8 cellular contexts compared by ENCODE assay signal in the genomic region with DNA sequence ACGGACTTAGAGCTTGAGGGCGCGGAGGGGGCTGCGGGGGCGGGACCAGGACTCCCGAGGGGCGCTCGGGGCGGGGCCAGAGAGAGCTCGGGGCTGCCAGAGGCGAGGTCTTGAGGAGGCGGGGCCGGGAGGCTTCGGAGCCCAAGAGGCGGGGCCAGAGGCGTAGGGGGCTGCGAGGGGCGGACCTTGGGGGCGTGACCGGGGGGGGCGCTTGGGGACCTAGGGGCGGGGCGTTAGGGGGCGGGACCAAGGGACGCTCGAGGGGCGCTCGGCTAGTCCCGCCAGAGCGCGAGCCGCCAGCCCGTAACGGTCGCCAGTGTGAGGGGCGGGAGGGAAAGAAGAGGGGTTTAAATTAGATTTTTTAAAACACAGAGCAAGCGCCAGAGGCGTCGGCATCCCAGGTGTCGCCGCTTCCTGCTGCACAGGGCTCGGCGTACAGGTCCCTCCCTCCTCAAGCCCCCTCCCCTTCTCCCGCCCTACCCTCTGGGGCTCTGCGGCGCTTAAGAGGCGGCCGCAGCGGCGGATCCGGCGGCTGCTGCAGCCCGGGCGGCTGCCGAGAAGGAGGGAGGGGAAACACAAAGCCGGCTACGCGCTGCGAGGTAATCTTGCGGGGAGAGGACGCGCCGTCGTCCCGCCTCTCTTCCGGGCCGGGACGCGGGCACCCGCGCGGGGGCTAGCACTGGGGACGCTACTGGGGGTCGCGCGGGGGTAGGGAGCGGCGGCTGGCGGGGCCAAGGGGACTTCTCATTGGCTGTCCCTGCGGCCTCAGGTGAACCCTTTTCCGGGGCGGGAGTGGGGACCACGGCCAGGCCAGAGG. TPM values are rescaled to one million over a fixed set of nuclear protein-coding genes. Genes with fewer than 3 reads are reported as not detected.
DNase-seq lines count a peak whose midpoint lies in the region; ATAC-seq, FAIRE-seq and TF ChIP-seq lines count a peak whose summit lies in the region.

Gene ADD3, plus strand, starts transcription at position 284 of the 817 bp plus-strand sequence. CDS start 92,670 bp downstream, outside the sequence.

- H3K9me3 ChIP-seq in BLaER1 treated with 17β-estradiol and CSF1 and Interleukin-3, amounts not matched to agents 10 nM and 100 nM (replicated peaks in 1 of 11) = no peaks in the 10 kb centered on the region

- intact Hi-C loops in dorsolateral prefrontal cortex (cut with DNase I) (loop anchor here (1.0 to 10.0 kb wide), 8 partner anchors 69 to 217 kb away; partner anchors contain the start of genes XPNPEP1 (in 2 of the 2) and MXI1 (in 1 of the 2)), lower leg skin (cut with DNase I; ENCODE audit: low total_unique reads) (no loop called here)

- H3K27me3 ChIP-seq in BLaER1 treated with 17β-estradiol and CSF1 and Interleukin-3, amounts not matched to agents 10 nM and 100 nM = no peaks in the 10 kb centered on the region
- no peaks in the 10 kb centered on the region for H3K27me3 ChIP-seq in dorsolateral prefrontal cortex

- DNase-seq in GM19239 (ENCODE audit: insufficient read length, low spot score) = peak; percentile 71
- peak; percentile 98 for DNase-seq in NCI-H82 (lab: John Stamatoyannopoulos, UW)
- peak; percentile 89 for DNase-seq in activated CD4-positive, alpha-beta memory T cell treated with anti-CD3 and anti-CD28 coated beads, Interleukin-2, amount 10 ng/mL, durations not matched to agents 7 days and 5 days
- peak; percentile 90 to 98 (median 94) for DNase-seq in dorsolateral prefrontal cortex
- DNase-seq in lower leg skin (ENCODE audit: low spot score in 2 of 2) = peak; percentile 93 to 99
- DNase-seq in stimulated activated CD4-positive, alpha-beta T cell treated with anti-CD3 and anti-CD28 coated beads, Interleukin-4, amount 100 ng/mL, for 48 hours (ENCODE audit: low read depth in 2 of 2) = peak; percentile 85 to 86

- H3K27ac Mint-ChIP-seq in activated CD4-positive, alpha-beta memory T cell treated with anti-CD3 and anti-CD28 coated beads, Interleukin-2, amount 10 ng/mL, durations not matched to agents 7 days and 5 days = peak within 1 kb of the TSS; percentile 88

- peak within 1 kb of the TSS; percentile 92 to 97 (median 94) for H3K9ac ChIP-seq in BLaER1 treated with 17β-estradiol and CSF1 and Interleukin-3, amounts not matched to agents 10 nM and 100 nM

- POLR2A ChIA-PET in activated CD4-positive, alpha-beta memory T cell treated with anti-CD3 and anti-CD28 coated beads, Interleukin-2, amount 10 ng/mL, durations not matched to agents 7 days and 5 days (lab: Charles Lee) = interaction anchor here (0.7 to 11.5 kb wide), 21 partner anchors 12 to 853 kb away, joined by 3 to 446 read pairs (median 4); no protein-coding TSS in a partner anchor

- H3K27ac ChIP-seq in BLaER1 treated with 17β-estradiol and CSF1 and Interleukin-3, amounts not matched to agents 10 nM and 100 nM = peak within 1 kb of the TSS; percentile 78 to 97 (median 94)
- H3K27ac ChIP-seq in dorsolateral prefrontal cortex = peak within 1 kb of the TSS; percentile 84 to 99 (median 97)

- no peaks in the 10 kb centered on the region for H3K9me3 Mint-ChIP-seq in activated CD4-positive, alpha-beta memory T cell treated with anti-CD3 and anti-CD28 coated beads, Interleukin-2, amount 10 ng/mL, durations not matched to agents 7 days and 5 days

- H4K20me1 ChIP-seq in BLaER1 treated with 17β-estradiol and CSF1 and Interleukin-3, amounts not matched to agents 10 nM and 100 nM = peaks cover 0 to 42% (median 19%) of the 10 kb centered on the region in 11 experiments; a peak in 18 of 22 replicates

- peak within 1 kb of the TSS; percentile 91 to 99 (median 96) for H3K4me3 ChIP-seq in BLaER1 treated with 17β-estradiol and CSF1 and Interleukin-3, amounts not matched to agents 10 nM and 100 nM
- peak within 1 kb of the TSS; percentile 73 to 99 (median 94) for H3K4me3 ChIP-seq in dorsolateral prefrontal cortex
- peak within 1 kb of the TSS; percentile 93 for H3K4me3 ChIP-seq in lower leg skin (ENCODE audit: low read depth, poor library complexity, severe bottlenecking)

- no peak for TF ChIP-seq POLR2A in lower leg skin (IDR thresholded peaks at IDR 0.05)

- ATAC-seq in HG03442 (IDR thresholded peaks at IDR 0.05; ENCODE audit: unreplicated experiment) = peak; percentile 49

- no peak within 1 kb of the TSS for H3K4me3 Mint-ChIP-seq in activated CD4-positive, alpha-beta memory T cell treated with anti-CD3 and anti-CD28 coated beads, Interleukin-2, amount 10 ng/mL, durations not matched to agents 7 days and 5 days

- peak in 8 of 56 donors; percentile 3 to 23 (median 12) for TF ChIP-seq CTCF in dorsolateral prefrontal cortex (IDR thresholded peaks at IDR 0.05 in 54 of 56, conservative IDR thresholded peaks at IDR 0.05 in 2 of 56; ENCODE audit: low read depth in 1 of 56, partially characterized antibody in 56 of 56)
- no peak for TF ChIP-seq CTCF in lower leg skin (IDR thresholded peaks at IDR 0.05)

- peak; percentile 70 for FAIRE-seq in GM19239 (lab: Jason Lieb, UNC)

- peaks cover 7% of the 10 kb centered on the region for H3K36me3 Mint-ChIP-seq in activated CD4-positive, alpha-beta memory T cell treated with anti-CD3 and anti-CD28 coated beads, Interleukin-2, amount 10 ng/mL, durations not matched to agents 7 days and 5 days (ENCODE audit: low read depth)

- H3K36me3 ChIP-seq in BLaER1 treated with 17β-estradiol and CSF1 and Interleukin-3, amounts not matched to agents 10 nM and 100 nM = peaks cover 0 to 4% (median 0%) of the 10 kb centered on the region in 11 experiments; a peak in 1 of 22 replicates

- CTCF ChIA-PET in activated CD4-positive, alpha-beta memory T cell treated with anti-CD3 and anti-CD28 coated beads, Interleukin-2, amount 10 ng/mL, durations not matched to agents 7 days and 5 days (lab: Charles Lee) = interaction anchor here (0.8 to 3.2 kb wide), 5 partner anchors 60 to 124 kb away, joined by 3 to 15 read pairs (median 4); no protein-coding TSS in a partner anchor

- peak within 1 kb of the TSS; percentile 93 to 99 (median 97) for H3K4me2 ChIP-seq in BLaER1 treated with 17β-estradiol and CSF1 and Interleukin-3, amounts not matched to agents 10 nM and 100 nM

- H3K27me3 Mint-ChIP-seq in activated CD4-positive, alpha-beta memory T cell treated with anti-CD3 and anti-CD28 coated beads, Interleukin-2, amount 10 ng/mL, durations not matched to agents 7 days and 5 days = no peaks in the 10 kb centered on the region

- WGBS in lower leg skin, 2 donors = 0 to 2% methylated on average over 44 to 47 of the region's 83 CpGs

- peaks cover 46 to 78% (median 59%) of the 10 kb centered on the region in 10 experiments for H3K4me1 ChIP-seq in BLaER1 treated with 17β-estradiol and CSF1 and Interleukin-3, amounts not matched to agents 10 nM and 100 nM

- peaks cover 38% of the 10 kb centered on the region for H3K4me1 Mint-ChIP-seq in activated CD4-positive, alpha-beta memory T cell treated with anti-CD3 and anti-CD28 coated beads, Interleukin-2, amount 10 ng/mL, durations not matched to agents 7 days and 5 days

RNA-seq across cellular contexts. Expression of gene ADD3, which starts in this region (rescaled TPM):
- total RNA-seq in activated CD4-positive, alpha-beta memory T cell treated with anti-CD3 and anti-CD28 coated beads, Interleukin-2, amount 10 ng/mL, durations not matched to agents 7 days and 5 days = 100 to 1,000 TPM; 400 to 401 TPM
- 100 to 1,000 TPM; 171 to 457 (median 267) TPM for total RNA-seq in dorsolateral prefrontal cortex
- 100 to 1,000 TPM in 3 of 4 donors, 10 to 100 TPM in 1; 91.9 to 185 (median 155) TPM for total RNA-seq in lower leg skin

Comparison
In these comparisons a context has a peak if more than half of its experiments do, and no peak if none do; other contexts are left out.
1. Peak in every context shown above with its lines: DNase-seq, ATAC-seq, H3K4me3 ChIP-seq and H3K27ac ChIP-seq.